ENCODE assay signal across 1 cellular context in the genomic region with DNA sequence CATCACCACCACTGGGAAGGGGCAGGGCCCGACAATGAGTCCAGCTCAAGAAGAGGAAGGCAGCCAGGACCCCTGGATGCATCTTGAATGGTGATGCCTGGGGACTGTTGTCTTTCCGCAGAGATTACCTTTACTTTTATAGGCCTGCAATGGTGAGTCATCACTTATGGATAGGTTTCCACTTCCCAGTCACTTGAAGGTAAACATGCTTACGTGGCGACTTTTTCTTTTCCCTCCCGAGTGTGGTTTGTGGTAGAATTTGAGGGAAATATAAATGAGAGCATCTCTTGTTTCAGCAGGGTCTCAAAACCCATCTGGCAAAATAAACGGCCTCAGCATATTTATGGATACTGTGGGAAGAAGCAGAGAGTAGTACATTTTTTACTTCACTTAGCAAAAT.
A peak's percentile ranks its signal among the peaks of the same experiment; 100 is the strongest.
TF ChIP-seq lines count a peak whose summit lies in the region.

A gene (minus strand): TSS at position 109 of the 400 bp plus-strand sequence. CDS start 27 bp downstream, at position 82.

TF ChIP-seq in HepG2, 621 proteins besides CTCF, POLR2A, EP300 and RAD21:
- TF ChIP-seq MAFF (IDR thresholded peaks at IDR 0.05; ENCODE audit: low read depth, low read length) (peak; percentile 63; the same call in 1 of the 2 replicates), ZNF44 (CRISPR knock-in tag; IDR thresholded peaks at IDR 0.05) (no peak), MAFK (conservative IDR thresholded peaks at IDR 0.05 in 1 of 2, IDR thresholded peaks at IDR 0.05 in 1 of 2; ENCODE audit: low read length in 2 of 2) (peak; percentile 43 to 72; a peak in 3 of 4 replicates), CREB1 (IDR thresholded peaks at IDR 0.05) (0 out of 2 replicates have a peak, but pooled peaks have one; percentile 19), CREB1 (CRISPR knock-in tag; IDR thresholded peaks at IDR 0.05) (no peak)
TF ChIP-seq in HepG2: peak in this region for 3.
